1 cellular context compared by ENCODE assay signal in the genomic region with DNA sequence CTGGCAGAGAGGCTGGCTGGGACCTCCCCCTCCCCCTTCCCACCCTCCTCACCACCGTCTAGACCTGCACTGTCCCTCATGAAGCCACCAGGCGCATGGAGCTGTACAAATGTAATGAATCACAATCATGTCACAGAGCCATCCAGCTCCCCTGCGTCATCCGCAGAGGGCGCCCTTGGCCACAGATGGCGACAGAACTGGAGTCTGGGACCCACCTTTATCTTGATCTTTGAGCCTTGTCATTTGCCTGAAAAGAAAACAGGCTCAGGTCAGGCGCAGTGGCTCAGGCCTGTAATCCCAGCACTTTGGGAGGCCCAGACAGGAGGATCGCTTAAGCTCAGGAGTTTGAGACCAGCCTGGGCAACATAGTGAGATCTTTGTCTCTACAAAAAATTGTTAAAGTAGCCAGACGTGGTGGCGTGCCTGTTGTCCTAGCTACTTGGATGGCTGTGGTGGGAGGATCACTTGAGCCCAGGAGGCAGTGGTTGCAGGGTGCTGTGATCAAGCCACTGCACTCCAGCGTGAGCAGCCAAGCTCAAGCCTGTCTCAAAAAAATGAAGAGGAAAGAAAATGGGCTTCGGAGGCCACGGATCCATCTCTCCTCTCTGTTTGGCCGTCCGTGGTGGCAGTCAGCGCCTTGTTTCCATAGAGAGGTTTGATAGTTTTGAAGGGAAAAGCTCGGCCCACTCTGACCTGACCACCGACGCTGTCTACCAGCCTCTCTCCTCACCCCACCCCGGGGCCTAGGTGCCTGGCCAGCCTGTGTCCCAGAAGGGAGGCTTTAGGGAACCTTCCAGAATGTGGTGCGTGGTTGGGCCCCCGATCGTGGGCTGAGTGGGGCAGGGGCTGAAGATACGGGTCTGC.
A peak's percentile ranks its signal among the peaks of the same experiment; 100 is the strongest.
TF ChIP-seq lines count a peak whose summit lies in the region.

No MANE protein-coding gene starts in this region.

TF ChIP-seq in SK-N-SH, 30 proteins besides CTCF, POLR2A, EP300 and RAD21 (continued from another document):
- TF ChIP-seq, protein P1, sequence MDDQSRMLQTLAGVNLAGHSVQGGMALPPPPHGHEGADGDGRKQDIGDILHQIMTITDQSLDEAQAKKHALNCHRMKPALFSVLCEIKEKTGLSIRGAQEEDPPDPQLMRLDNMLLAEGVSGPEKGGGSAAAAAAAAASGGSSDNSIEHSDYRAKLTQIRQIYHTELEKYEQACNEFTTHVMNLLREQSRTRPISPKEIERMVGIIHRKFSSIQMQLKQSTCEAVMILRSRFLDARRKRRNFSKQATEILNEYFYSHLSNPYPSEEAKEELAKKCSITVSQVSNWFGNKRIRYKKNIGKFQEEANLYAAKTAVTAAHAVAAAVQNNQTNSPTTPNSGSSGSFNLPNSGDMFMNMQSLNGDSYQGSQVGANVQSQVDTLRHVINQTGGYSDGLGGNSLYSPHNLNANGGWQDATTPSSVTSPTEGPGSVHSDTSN (IDR thresholded peaks at IDR 0.05) = peak; percentile 75
- TF ChIP-seq GATA2 (CRISPR knock-in tag; IDR thresholded peaks at IDR 0.05) = peak; percentile 91
